In genomic region chr12:85711735-85712390, GRCh38 we compare ENCODE assay signal across 21 cellular contexts.
DNase-seq lines count a peak whose midpoint lies in the region; ATAC-seq, FAIRE-seq and TF ChIP-seq lines count a peak whose summit lies in the region.
"Had no signal": no experiment of that assay in that cellular context is flagged by ENCODE, and none has a peak within 500 bp of the region (broad histone marks: within the 10 kb centered on the region; RNA-seq: fewer than 3 reads in every experiment).

No MANE protein-coding gene starts in this region.

- H3K27ac ChIP-seq in IMR-90 (ENCODE audit: insufficient read depth, low read length) (no peak overlapping the region), HepG2 (ENCODE audit: extremely low read length, insufficient read depth, low read length) (no peak overlapping the region), thoracic aorta (peak overlapping the region; percentile 47 to 60), breast epithelium (no peak overlapping the region), mammary epithelial cell (ENCODE audit: insufficient read depth, low read depth, low read length) (no peak overlapping the region)
- H3K27ac ChIP-seq: adrenal gland had no signal

- POLR2A ChIA-PET in IMR-90 (lab: Charles Lee; ENCODE audit: unreplicated experiment) (no interaction called here), HepG2 (lab: Yijun Ruan, JAX) (no interaction called here), Caco-2 (lab: Charles Lee) (no interaction called here)

- TF ChIP-seq CTCF in IMR-90 (conservative IDR thresholded peaks at IDR 0.05; ENCODE audit: low read depth, low read length) (no peak), HepG2 (CRISPR knock-in tag; IDR thresholded peaks at IDR 0.05) (no peak), thoracic aorta (IDR thresholded peaks at IDR 0.05) (no peak), breast epithelium (IDR thresholded peaks at IDR 0.05) (no peak), mammary epithelial cell (conservative IDR thresholded peaks at IDR 0.05 in 1 of 2, IDR thresholded peaks at IDR 0.05 in 1 of 2; ENCODE audit: extremely low read depth in 1 of 2, insufficient read depth in 1 of 2, low read depth in 1 of 2, low read length in 2 of 2) (no peak), Caco-2 (IDR thresholded peaks at IDR 0.05; ENCODE audit: insufficient read depth in 1 of 2, low read depth in 1 of 2, low read length in 1 of 2, severe bottlenecking in 1 of 2, unreplicated experiment in 1 of 2) (no peak)

- H3K23ac ChIP-seq in IMR-90 (ENCODE audit: low read depth, low read length), result no peak overlapping the region

- H4K20me1 ChIP-seq in IMR-90 (ENCODE audit: insufficient read depth, low read length) (no peaks in the 10 kb centered on the region), HepG2 (ENCODE audit: insufficient read depth, low read length) (no peaks in the 10 kb centered on the region), mammary epithelial cell (ENCODE audit: insufficient read depth, low read length) (no peaks in the 10 kb centered on the region)

- WGBS in IMR-90 (ENCODE audit: extremely low coverage in 2 of 2, insufficient read length in 1 of 2), 2 experiments, result no CpG with 5 or more reads among the region's 4 CpGs
- WGBS in HepG2 (ENCODE audit: low lambda C conversion rate), result under 1% methylated on average over 4 of the region's 4 CpGs
- 98% methylated on average over 3 of the region's 4 CpGs for WGBS in mammary epithelial cell (ENCODE audit: low coverage, missing lambda C conversion rate)

- TF ChIP-seq EP300 in HepG2 (IDR thresholded peaks at IDR 0.05; ENCODE audit: low read depth in 2 of 2, low read length in 2 of 2) (no peak), HepG2 (CRISPR knock-in tag; IDR thresholded peaks at IDR 0.05; ENCODE audit: borderline replicate concordance) (no peak)

- H3K27me3 Mint-ChIP-seq in Caco-2 (ENCODE audit: insufficient read depth, unreplicated experiment), result no peaks in the 10 kb centered on the region
- H3K27me3 Mint-ChIP-seq: natural killer cell treated with Interleukin-12 subunit alpha and Interleukin-12 subunit beta and Interleukin-15 and Interleukin-18, amount 100 ng/mL, for 72 hours had no signal

- TF ChIP-seq RAD21 in IMR-90 (IDR thresholded peaks at IDR 0.05; ENCODE audit: low read length), result no peak
- no peak for TF ChIP-seq RAD21 in HepG2 (CRISPR knock-in tag; IDR thresholded peaks at IDR 0.05)

- no peak overlapping the region for H4K91ac ChIP-seq in IMR-90 (ENCODE audit: insufficient read depth, low read depth, low read length)

- CTCF ChIA-PET in IMR-90 (lab: Yijun Ruan, JAX), result no interaction called here
- CTCF ChIA-PET in HepG2 (lab: Yijun Ruan, JAX; ENCODE audit: low intra/inter-chr PET ratio, low total read pairs), result no interaction called here
- CTCF ChIA-PET in mammary epithelial cell (lab: Charles Lee; ENCODE audit: low non-redundant PET), result no interaction called here
- CTCF ChIA-PET in Caco-2 (lab: Charles Lee), result no interaction called here

- H3K9me3 Mint-ChIP-seq in Caco-2 (ENCODE audit: unreplicated experiment), result no peaks in the 10 kb centered on the region
- H3K9me3 Mint-ChIP-seq: GM23338 had no signal

- H3K36me3 Mint-ChIP-seq in Caco-2 (ENCODE audit: insufficient read depth, unreplicated experiment), result no peaks in the 10 kb centered on the region
- H3K36me3 Mint-ChIP-seq: natural killer cell treated with Interleukin-12 subunit alpha and Interleukin-12 subunit beta and Interleukin-15 and Interleukin-18, amount 100 ng/mL, for 72 hours had no signal

- no peak overlapping the region for H2AK5ac ChIP-seq in IMR-90 (ENCODE audit: low read depth, low read length)

- no peak overlapping the region for H2AK9ac ChIP-seq in IMR-90 (replicated peaks; ENCODE audit: low read depth, low read length, poor library complexity)

- intact Hi-C loops in IMR-90 (cut with micrococcal nuclease), result no loop called here
- intact Hi-C loops in HepG2 (cut with micrococcal nuclease; ENCODE audit: unreplicated experiment), result no loop called here
- intact Hi-C loops in breast epithelium (cut with DNase I; ENCODE audit: low total_unique reads), result no loop called here
- intact Hi-C loops in mammary epithelial cell (cut with micrococcal nuclease), result loop anchor here (1.0 kb wide), 1 partner anchor 61 kb away; no protein-coding TSS in a partner anchor
- intact Hi-C loops in Caco-2 (cut with micrococcal nuclease; ENCODE audit: unreplicated experiment), result no loop called here

- no peaks in the 10 kb centered on the region for H3K79me1 ChIP-seq in IMR-90 (ENCODE audit: low read depth in 1 of 2, low read length in 2 of 2)

- H3K4me1 ChIP-seq in IMR-90 (ENCODE audit: control insufficient read depth, insufficient read depth, low read length) (no peaks in the 10 kb centered on the region), HepG2 (ENCODE audit: insufficient read depth, low read length) (no peaks in the 10 kb centered on the region), thoracic aorta (ENCODE audit: control insufficient read depth in 1 of 2, low read depth in 2 of 2) (peaks cover 9 to 21% of the 10 kb centered on the region in 2 donors), breast epithelium (no peaks in the 10 kb centered on the region), mammary epithelial cell (ENCODE audit: insufficient read depth, low read length) (no peaks in the 10 kb centered on the region), Caco-2 (no peaks in the 10 kb centered on the region)
- H3K4me1 ChIP-seq: adrenal gland had no signal

- no peaks in the 10 kb centered on the region for H3K36me3 ChIP-seq in IMR-90 (ENCODE audit: control insufficient read depth, insufficient read depth, low read length)
- no peaks in the 10 kb centered on the region for H3K36me3 ChIP-seq in HepG2 (replicated peaks in 1 of 2; ENCODE audit: control insufficient read depth in 1 of 2, insufficient read depth in 2 of 2, low read length in 2 of 2)
- H3K36me3 ChIP-seq in thoracic aorta, result no peaks in the 10 kb centered on the region
- no peaks in the 10 kb centered on the region for H3K36me3 ChIP-seq in breast epithelium
- no peaks in the 10 kb centered on the region for H3K36me3 ChIP-seq in mammary epithelial cell (ENCODE audit: insufficient read depth, low read length)
- no peaks in the 10 kb centered on the region for H3K36me3 ChIP-seq in Caco-2 (ENCODE audit: control insufficient read depth, insufficient read depth, low read length)
- H3K36me3 ChIP-seq: adrenal gland had no signal

- no peak overlapping the region for H3K4me2 ChIP-seq in IMR-90 (ENCODE audit: low read depth, low read length)
- no peak overlapping the region for H3K4me2 ChIP-seq in HepG2 (ENCODE audit: low read depth, low read length)
- no peak overlapping the region for H3K4me2 ChIP-seq in mammary epithelial cell (ENCODE audit: insufficient read depth, low read depth, low read length)
- H3K4me2 ChIP-seq: GM23338 had no signal

- H2BK120ac ChIP-seq in IMR-90 (ENCODE audit: low read depth, low read length), result no peak overlapping the region

- no peak overlapping the region for H3K14ac ChIP-seq in IMR-90 (replicated peaks; ENCODE audit: low read depth, low read length)

- ATAC-seq in IMR-90 (ENCODE audit: low read depth), result no peak
- ATAC-seq in HepG2, result no peak
- ATAC-seq in thoracic aorta (ENCODE audit: insufficient number of reproducible peaks, low FRiP score, low read depth), result peak; percentile 38
- ATAC-seq: GM23338 had no signal

- DNase-seq in IMR-90 (no peak), fibroblast of gingiva (ENCODE audit: low read depth) (peak; percentile 34), HepG2 (ENCODE audit: low spot score) (no peak), thoracic aorta (ENCODE audit: low spot score) (peak; percentile 5), breast epithelium (ENCODE audit: low spot score in 2 of 2) (no peak), mammary epithelial cell (no peak), Caco-2 (no peak)
- no peak for DNase-seq in activated naive CD4-positive, alpha-beta T cell treated with Interleukin-2 at 50 U/mL for 16 hours
- DNase-seq: activated CD4-positive, alpha-beta T cell treated with anti-CD3 and anti-CD28 coated beads for 4 hours; activated effector memory CD4-positive, alpha-beta T cell treated with Interleukin-2 at 50 U/mL for 16 hours; adrenal gland; central memory CD4-positive, alpha-beta T cell; COR-L47; erythroblast; NCI-H1105; NCI-H2081 treated with DMSO at 0.1 percent for 48 hours; NCI-H510A treated with DMSO at 0.1 percent for 48 hours; small intestine; stimulated activated CD4-positive, alpha-beta T cell treated with anti-CD3 and anti-CD28 coated beads, Interleukin-4, amount 100 ng/mL, for 1 hour had no signal

- FAIRE-seq in HepG2 (lab: Jason Lieb, UNC), result no peak
- FAIRE-seq: small intestine had no signal

- no peaks in the 10 kb centered on the region for H3K9me1 ChIP-seq in IMR-90 (ENCODE audit: insufficient read depth, low read length)

- no peak overlapping the region for H2BK5ac ChIP-seq in IMR-90 (ENCODE audit: low read depth, low read length, poor library complexity, severe bottlenecking)

- H3K79me2 ChIP-seq in HepG2 (ENCODE audit: insufficient read depth, low read length), result no peaks in the 10 kb centered on the region
- no peaks in the 10 kb centered on the region for H3K79me2 ChIP-seq in mammary epithelial cell (ENCODE audit: insufficient read depth, low read length)

- H3K9me3 ChIP-seq in IMR-90 (ENCODE audit: control insufficient read depth, insufficient read depth, low read length) (no peaks in the 10 kb centered on the region), HepG2 (ENCODE audit: low read length) (no peaks in the 10 kb centered on the region), thoracic aorta (peaks cover 5% of the 10 kb centered on the region), breast epithelium (no peaks in the 10 kb centered on the region), mammary epithelial cell (replicated peaks; ENCODE audit: insufficient read depth, low read length) (no peaks in the 10 kb centered on the region), Caco-2 (no peaks in the 10 kb centered on the region)
- H3K9me3 ChIP-seq: adrenal gland had no signal

- H3K27ac Mint-ChIP-seq in Caco-2 (ENCODE audit: unreplicated experiment), result no peak overlapping the region
- H3K27ac Mint-ChIP-seq: GM23338; natural killer cell treated with Interleukin-12 subunit alpha and Interleukin-12 subunit beta and Interleukin-15 and Interleukin-18, amount 100 ng/mL, for 72 hours had no signal

- H3K18ac ChIP-seq in IMR-90 (ENCODE audit: low read depth, low read length), result no peak overlapping the region

- no peak overlapping the region for H3K4me3 Mint-ChIP-seq in Caco-2 (ENCODE audit: unreplicated experiment)
- H3K4me3 Mint-ChIP-seq: GM23338; natural killer cell treated with Interleukin-12 subunit alpha and Interleukin-12 subunit beta and Interleukin-15 and Interleukin-18, amount 100 ng/mL, for 72 hours had no signal

- no peak overlapping the region for H2BK15ac ChIP-seq in IMR-90 (ENCODE audit: low read depth, low read length)

- dilution Hi-C loops in IMR-90 (cut with HindIII; ENCODE audit: low sequenced_read_pairs, unreplicated experiment) (no loop called here), mammary epithelial cell (cut with HindIII; ENCODE audit: low sequenced_read_pairs) (no loop called here)

- TF ChIP-seq POLR2A in IMR-90 (IDR thresholded peaks at IDR 0.05; ENCODE audit: low read depth, low read length), result no peak
- no peak for TF ChIP-seq POLR2A in HepG2 (IDR thresholded peaks at IDR 0.05; ENCODE audit: insufficient read depth in 1 of 2, low read depth in 2 of 2, low read length in 2 of 2)
- no peak for TF ChIP-seq POLR2A in breast epithelium (IDR thresholded peaks at IDR 0.05)

- no peak overlapping the region for H2AFZ ChIP-seq in IMR-90 (replicated peaks; ENCODE audit: low read length, poor library complexity)
- H2AFZ ChIP-seq in HepG2 (ENCODE audit: low read length), result no peak overlapping the region
- no peak overlapping the region for H2AFZ ChIP-seq in mammary epithelial cell (ENCODE audit: low read depth, low read length)
- H2AFZ ChIP-seq: GM23338 had no signal

- no peaks in the 10 kb centered on the region for H3K4me1 Mint-ChIP-seq in Caco-2 (ENCODE audit: low read depth, unreplicated experiment)
- H3K4me1 Mint-ChIP-seq: GM23338 had no signal

- no peak overlapping the region for H4K8ac ChIP-seq in IMR-90 (ENCODE audit: low read depth in 2 of 2, low read length in 2 of 2)

- H3K56ac ChIP-seq in IMR-90 (ENCODE audit: extremely low read depth, insufficient read depth, low read length), result no peak overlapping the region

- H3K27me3 ChIP-seq in IMR-90 (ENCODE audit: control insufficient read depth, insufficient read depth, low read length), result no peaks in the 10 kb centered on the region
- no peaks in the 10 kb centered on the region for H3K27me3 ChIP-seq in HepG2 (ENCODE audit: control insufficient read depth in 1 of 2, insufficient read depth in 2 of 2, low read length in 2 of 2)
- H3K27me3 ChIP-seq in thoracic aorta (replicated peaks; ENCODE audit: insufficient read depth), result no peaks in the 10 kb centered on the region
- H3K27me3 ChIP-seq in breast epithelium, result no peaks in the 10 kb centered on the region
- no peaks in the 10 kb centered on the region for H3K27me3 ChIP-seq in mammary epithelial cell (ENCODE audit: insufficient read depth, low read length)
- H3K27me3 ChIP-seq in Caco-2 (replicated peaks; ENCODE audit: control insufficient read depth, insufficient read depth, low read length), result no peaks in the 10 kb centered on the region
- H3K27me3 ChIP-seq: adrenal gland had no signal

- no peak overlapping the region for H3K4ac ChIP-seq in IMR-90 (ENCODE audit: low read depth, low read length)

- H3K9ac ChIP-seq in IMR-90 (ENCODE audit: low read depth, low read length), result no peak overlapping the region
- H3K9ac ChIP-seq in HepG2 (ENCODE audit: insufficient read depth, low read depth, low read length), result no peak overlapping the region
- no peak overlapping the region for H3K9ac ChIP-seq in mammary epithelial cell (ENCODE audit: insufficient read depth, low read length)

- in situ Hi-C loops in IMR-90 (cut with MboI; ENCODE audit: low sequenced_read_pairs) (no loop called here), HepG2 (cut with HindIII; ENCODE audit: extremely low pct_ligation_motif_present, low pct_unique_long_range_greater_than_20kb) (no loop called here), mammary epithelial cell (cut with MboI; ENCODE audit: low sequenced_read_pairs in 2 of 2) (no loop called here)

- H3K4me3 ChIP-seq in IMR-90 (ENCODE audit: insufficient read depth, low read depth, low read length), result no peak overlapping the region
- no peak overlapping the region for H3K4me3 ChIP-seq in HepG2 (replicated peaks in 1 of 3; ENCODE audit: insufficient read depth in 1 of 3, low read depth in 2 of 3, low read length in 3 of 3)
- no peak overlapping the region for H3K4me3 ChIP-seq in thoracic aorta
- no peak overlapping the region for H3K4me3 ChIP-seq in breast epithelium
- no peak overlapping the region for H3K4me3 ChIP-seq in mammary epithelial cell (replicated peaks in 1 of 3; ENCODE audit: insufficient read depth in 1 of 3, low read depth in 2 of 3, low read length in 3 of 3)
- no peak overlapping the region for H3K4me3 ChIP-seq in Caco-2 (ENCODE audit: low read depth, low read length)
- H3K4me3 ChIP-seq: adrenal gland, GM23338 had no signal

- H2BK20ac ChIP-seq in IMR-90 (ENCODE audit: low read depth, low read length), result no peak overlapping the region

- BruUV-seq in IMR-90 (replicated peaks; lab: Mats Ljungman, UMichigan), result no TSS peak
- no TSS peak for BruUV-seq in HepG2 (replicated peaks; lab: Mats Ljungman, UMichigan)
- BruUV-seq in mammary epithelial cell (replicated peaks; lab: Mats Ljungman, UMichigan), result no TSS peak
- BruUV-seq in Caco-2 (replicated peaks; lab: Mats Ljungman, UMichigan), result no TSS peak

- H4K5ac ChIP-seq in IMR-90 (ENCODE audit: low read depth, low read length), result no peak overlapping the region

Comparison
In these comparisons a context has a peak if more than half of its experiments do, and no peak if none do; other contexts are left out.
1. DNase-seq: peak in fibroblast of gingiva (single experiment) and thoracic aorta (single experiment); none in IMR-90 (single experiment), HepG2 (single experiment), breast epithelium (0 of 2), mammary epithelial cell (single experiment), Caco-2 (0 of 2) and activated naive CD4-positive, alpha-beta T cell treated with Interleukin-2 at 50 U/mL for 16 hours (single experiment).
2. H3K27ac ChIP-seq: peak in thoracic aorta (2 of 2); none in IMR-90 (single experiment), HepG2 (single experiment), breast epithelium (0 of 2) and mammary epithelial cell (single experiment).